10 cellular contexts compared by ENCODE assay signal in the genomic region with DNA sequence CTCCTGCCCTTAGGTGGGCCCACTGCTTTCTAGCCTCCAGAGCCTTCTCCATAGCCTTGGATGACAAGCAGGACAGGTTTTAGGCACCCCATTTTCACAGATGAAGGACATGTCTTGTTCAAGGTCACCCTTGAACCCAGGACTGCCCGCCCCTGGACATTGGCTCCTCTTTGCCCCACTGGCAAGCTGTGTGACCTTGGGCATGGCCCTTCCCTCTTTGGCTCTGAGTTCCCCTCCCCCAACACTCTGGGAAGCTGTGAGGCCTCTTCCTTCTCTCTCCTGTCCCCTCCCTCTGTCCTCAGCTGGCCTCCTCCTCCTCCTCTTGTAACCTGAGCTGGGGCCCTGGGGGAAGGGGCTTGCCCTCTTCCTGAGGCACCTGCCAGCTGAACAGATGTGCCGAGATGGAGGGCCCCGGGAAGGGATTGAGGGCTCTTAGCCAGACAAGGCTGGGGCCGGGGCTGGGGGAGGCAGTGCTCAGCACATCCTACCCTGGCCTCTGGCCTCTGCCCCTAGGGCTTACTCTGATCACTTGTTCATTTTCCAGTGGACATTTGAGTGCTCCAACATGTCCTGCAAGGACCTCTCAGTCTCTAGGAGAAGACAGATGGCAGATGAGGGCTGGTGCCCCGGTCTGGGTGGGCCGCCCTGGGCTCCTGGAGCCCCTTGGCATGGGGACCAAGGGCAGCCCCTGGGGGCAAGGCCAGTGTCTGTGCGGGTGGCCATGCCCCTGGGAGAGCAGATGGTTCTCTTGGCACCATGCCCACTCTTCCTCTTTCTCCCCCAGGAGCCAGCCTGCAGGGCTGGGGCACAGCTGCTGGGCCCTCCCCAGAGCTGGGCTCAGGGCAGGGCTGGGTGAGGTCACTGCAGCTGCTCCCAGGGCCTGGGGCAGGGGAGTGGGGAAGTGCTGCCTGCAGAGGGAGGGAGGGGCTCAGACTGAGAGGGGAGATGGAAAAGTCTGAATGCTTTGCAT. TPM values are rescaled to one million over a fixed set of nuclear protein-coding genes. Genes with fewer than 3 reads are reported as not detected.
DNase-seq lines count a peak whose midpoint lies in the region; ATAC-seq and TF ChIP-seq lines count a peak whose summit lies in the region.
"Had no signal": no experiment of that assay in that cellular context is flagged by ENCODE, and none has a peak within 500 bp of the region (broad histone marks: within the 10 kb centered on the region; RNA-seq: fewer than 3 reads in every experiment).

No MANE protein-coding gene starts in this region.

- no peaks in the 10 kb centered on the region for H3K36me3 ChIP-seq in SK-N-SH (replicated peaks in 1 of 2; ENCODE audit: control insufficient read depth in 1 of 2, insufficient read depth in 2 of 2, low read length in 1 of 2)
- H3K36me3 ChIP-seq: vagina had no signal

- TF ChIP-seq EP300 in SK-N-SH (IDR thresholded peaks at IDR 0.05; ENCODE audit: borderline replicate concordance in 1 of 2, low read depth in 1 of 2, low read length in 1 of 2): no peak

- no peaks in the 10 kb centered on the region for H3K9me3 ChIP-seq in SK-N-SH
- H3K9me3 ChIP-seq: vagina had no signal

- peaks cover 38% of the 10 kb centered on the region for H3K27me3 Mint-ChIP-seq in activated naive CD8-positive, alpha-beta T cell treated with anti-CD3 and anti-CD28 coated beads, Interleukin-2, amount 50 U/mL, for 24 hours

- H3F3A ChIP-seq in SK-N-SH (replicated peaks; ENCODE audit: insufficient read depth): no peaks in the 10 kb centered on the region

- TF ChIP-seq CTCF in C4-2B (conservative IDR thresholded peaks at IDR 0.05): no peak
- no peak for TF ChIP-seq CTCF in SK-N-SH (IDR thresholded peaks at IDR 0.05)

- H3K4me3 Mint-ChIP-seq in activated naive CD8-positive, alpha-beta T cell treated with anti-CD3 and anti-CD28 coated beads, Interleukin-2, amount 50 U/mL, for 24 hours: no peak overlapping the region

- TF ChIP-seq RAD21 in SK-N-SH (IDR thresholded peaks at IDR 0.05; ENCODE audit: low read length): no peak

- no peaks in the 10 kb centered on the region for H3K9me2 ChIP-seq in SK-N-SH

- intact Hi-C loops in left colon (cut with DNase I, micrococcal nuclease): no loop called here

- no peak overlapping the region for H3K27ac Mint-ChIP-seq in activated naive CD8-positive, alpha-beta T cell treated with anti-CD3 and anti-CD28 coated beads, Interleukin-2, amount 50 U/mL, for 24 hours

- peaks cover 5% of the 10 kb centered on the region for H3K4me1 Mint-ChIP-seq in activated naive CD8-positive, alpha-beta T cell treated with anti-CD3 and anti-CD28 coated beads, Interleukin-2, amount 50 U/mL, for 24 hours

- no peaks in the 10 kb centered on the region for H3K9me3 Mint-ChIP-seq in activated naive CD8-positive, alpha-beta T cell treated with anti-CD3 and anti-CD28 coated beads, Interleukin-2, amount 50 U/mL, for 24 hours

- H4K20me1 ChIP-seq in SK-N-SH (ENCODE audit: insufficient read depth): no peaks in the 10 kb centered on the region

- H3K36me3 Mint-ChIP-seq in activated naive CD8-positive, alpha-beta T cell treated with anti-CD3 and anti-CD28 coated beads, Interleukin-2, amount 50 U/mL, for 24 hours (ENCODE audit: low read depth): no peaks in the 10 kb centered on the region

- 80% methylated on average over 2 of the region's 7 CpGs for WGBS in SK-N-SH (ENCODE audit: low lambda C conversion rate)

- no peaks in the 10 kb centered on the region for H3K27me3 ChIP-seq in SK-N-SH (ENCODE audit: insufficient read depth)
- H3K27me3 ChIP-seq: vagina had no signal

- H3K9ac ChIP-seq in SK-N-SH: no peak overlapping the region

- CTCF ChIA-PET in SK-N-SH (lab: Yijun Ruan, JAX): interaction anchor here (0.8 to 3.3 kb wide), 4 partner anchors 9 to 61 kb away, joined by 3 to 12 read pairs (median 6); a partner anchor contains a TSS

- peaks cover 10 to 42% of the 10 kb centered on the region in 2 experiments; a peak in 3 of 4 replicates for H3K4me1 ChIP-seq in SK-N-SH (ENCODE audit: control insufficient read depth in 1 of 2, insufficient read depth in 2 of 2, low read depth in 1 of 2, low read length in 1 of 2)

- DNase-seq in NCI-H1105 (lab: John Stamatoyannopoulos, UW) (peak; percentile 93), SK-N-SH (peak; percentile 71), left colon (peak in 1 of 2 donors; percentile 41), dermis blood vessel endothelial cell (no peak)
- DNase-seq in activated naive CD8-positive, alpha-beta T cell treated with anti-CD3 and anti-CD28 coated beads, Interleukin-2, amount 50 U/mL, for 24 hours: no peak
- DNase-seq: IMR-90 had no signal

- no peak overlapping the region for H2AFZ ChIP-seq in SK-N-SH (ENCODE audit: low read depth)

- no peak overlapping the region; the same call in 1 of the 2 replicates for H3K4me2 ChIP-seq in SK-N-SH

- ATAC-seq in left colon (peak; percentile 81), GM19452 (IDR thresholded peaks at IDR 0.05; ENCODE audit: unreplicated experiment) (no peak), GM18909 (IDR thresholded peaks at IDR 0.05; ENCODE audit: poor library complexity, unreplicated experiment) (no peak)
- ATAC-seq in activated naive CD8-positive, alpha-beta T cell treated with anti-CD3 and anti-CD28 coated beads, Interleukin-2, amount 50 U/mL, for 24 hours: no peak

- POLR2A ChIA-PET in SK-N-SH (lab: Yijun Ruan, JAX): interaction anchor here (1.2 kb wide), 1 partner anchor 12 kb away, joined by 3 read pairs; no protein-coding TSS in a partner anchor

- H3K4me3 ChIP-seq in SK-N-SH (ENCODE audit: low read depth in 2 of 2, low read length in 1 of 2): no peak overlapping the region
- H3K4me3 ChIP-seq: vagina had no signal

- H3K27ac ChIP-seq in C4-2B (peak overlapping the region; percentile 72), SK-N-SH (ENCODE audit: low read depth in 2 of 2, low read length in 1 of 2) (no peak overlapping the region; a peak in 1 of 4 replicates)
- H3K27ac ChIP-seq: vagina had no signal

- no peaks in the 10 kb centered on the region for H3K79me2 ChIP-seq in SK-N-SH (ENCODE audit: insufficient read depth)

TF ChIP-seq in SK-N-SH, 30 proteins besides CTCF, POLR2A, EP300 and RAD21:
- TF ChIP-seq NFIC (IDR thresholded peaks at IDR 0.05; ENCODE audit: borderline replicate concordance): peak; percentile 58; the same call in 1 of the 2 replicates
- no peak for TF ChIP-seq RFX5 (IDR thresholded peaks at IDR 0.05; ENCODE audit: low read length)
- TF ChIP-seq TCF12 (IDR thresholded peaks at IDR 0.05): peak; percentile 33; the same call in 1 of the 2 replicates
TF ChIP-seq in SK-N-SH: peak in this region for 2.

RNA-seq across cellular contexts. Expression of a gene that starts 10.7 kb away (rescaled TPM):
- 0.11 and 0.35 TPM in 2 replicates for polyA plus RNA-seq in SK-N-SH (2012; rRNA removed)
- polyA plus RNA-seq in SK-N-SH (2012; cell fraction: cytosol; rRNA removed): 0.24 and 0.33 TPM in 2 replicates
- 0.50 and 0.55 TPM in 2 replicates for polyA plus RNA-seq in SK-N-SH (2012; cell fraction: nucleus; rRNA removed)
- under 1 TPM; 0.52 to 0.75 TPM for total RNA-seq in left colon
- total RNA-seq in dermis blood vessel endothelial cell: 0.05 TPM in 1 of 2 replicates, not detected in the other
- total RNA-seq: IMR-90 had no signal
- polyA plus RNA-seq: IMR-90 had no signal

Comparison
In these comparisons a context has a peak if more than half of its experiments do, and no peak if none do; other contexts are left out.
1. DNase-seq: peak in NCI-H1105 (single experiment) and SK-N-SH (single experiment); none in activated naive CD8-positive, alpha-beta T cell treated with anti-CD3 and anti-CD28 coated beads, Interleukin-2, amount 50 U/mL, for 24 hours (single experiment) and dermis blood vessel endothelial cell (single experiment).